8 cellular contexts compared by ENCODE assay signal in the genomic region with DNA sequence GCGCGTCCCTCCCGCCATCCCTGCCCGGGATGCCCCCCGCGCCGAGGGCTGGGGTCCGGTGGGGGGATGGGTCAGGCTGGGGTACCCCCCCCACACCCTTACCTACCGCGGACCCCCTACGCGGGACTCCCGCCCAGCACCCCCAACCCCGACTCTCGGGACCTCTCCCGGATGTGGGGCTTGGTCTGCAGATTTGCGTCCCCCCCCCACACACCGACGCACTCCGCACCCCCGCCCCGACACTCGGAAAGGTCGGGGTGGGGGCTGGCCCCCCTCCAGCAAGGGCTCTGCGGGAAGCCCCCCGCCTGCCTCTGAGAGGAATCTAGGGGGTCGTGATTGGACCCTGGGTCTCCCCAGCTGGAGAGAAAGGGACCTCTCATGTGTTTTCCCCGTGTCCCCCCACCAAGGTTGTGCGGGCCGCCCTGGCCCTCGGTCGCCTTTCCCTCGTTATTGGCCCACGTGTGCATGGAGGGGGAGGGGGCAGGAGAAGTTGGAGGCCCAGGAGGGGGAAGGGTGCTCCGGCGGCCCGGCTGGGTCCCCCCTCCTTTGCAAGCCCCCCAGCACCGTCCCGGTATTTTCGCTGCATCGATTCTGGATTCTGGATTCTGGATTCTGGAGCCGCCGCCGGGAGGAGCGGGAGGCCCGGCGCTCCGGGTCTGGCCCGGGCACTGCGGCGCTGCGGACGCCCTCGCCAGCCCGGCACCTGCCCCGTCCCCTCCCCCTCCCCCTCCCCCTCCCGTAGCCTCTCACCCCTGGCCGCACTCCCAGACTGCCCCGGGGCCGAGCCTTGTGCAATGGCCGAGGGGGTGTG. TPM values are rescaled to one million over a fixed set of nuclear protein-coding genes. Genes with fewer than 3 reads are reported as not detected.
DNase-seq lines count a peak whose midpoint lies in the region; ATAC-seq lines count a peak whose summit lies in the region.

No MANE protein-coding gene starts in this region.

- H3K9me3 ChIP-seq in mononuclear cell (ENCODE audit: low read depth, low read length): no peaks in the 10 kb centered on the region
- no peaks in the 10 kb centered on the region for H3K9me3 ChIP-seq in aorta (ENCODE audit: control insufficient read depth, low read length)
- no peaks in the 10 kb centered on the region for H3K9me3 ChIP-seq in Karpas-422 (ENCODE audit: low read length)

- 1% methylated on average over 28 to 61 of the region's 61 CpGs for WGBS in aorta, 2 donors

- H4K20me1 ChIP-seq in Karpas-422 (ENCODE audit: insufficient read depth, low read depth, low read length): peaks cover 55% of the 10 kb centered on the region; the same call in 1 of the 2 replicates

- peak; percentile 55 for DNase-seq in stimulated activated CD4-positive, alpha-beta T cell treated with anti-CD3 and anti-CD28 coated beads, Interleukin-15, amount 100 ng/mL, for 24 hours
- no peak for DNase-seq in stimulated activated CD4-positive, alpha-beta T cell treated with anti-CD3 and anti-CD28 coated beads, Interleukin-2, amount 100 ng/mL, for 48 hours
- DNase-seq in RPMI8226: peak; percentile 77
- peak; percentile 63 for DNase-seq in ecto neural progenitor cell (ENCODE audit: low spot score)
- peak; percentile 77 to 85 for DNase-seq in aorta
- DNase-seq in Karpas-422: no peak

- ATAC-seq in aorta (ENCODE audit: low FRiP score) (peak; percentile 39), HG02870 (IDR thresholded peaks at IDR 0.05; ENCODE audit: unreplicated experiment) (no peak)

- H3K4me3 ChIP-seq in mononuclear cell (ENCODE audit: low read length) (peak overlapping the region; percentile 50), aorta (ENCODE audit: low read length in 2 of 2) (peak overlapping the region; percentile 92 to 96), Karpas-422 (ENCODE audit: low read length) (no peak overlapping the region)

- no peak overlapping the region for H3K9ac ChIP-seq in Karpas-422 (ENCODE audit: low read length)

- H3K36me3 ChIP-seq in aorta (ENCODE audit: control insufficient read depth in 1 of 2, insufficient read depth in 2 of 2, low read length in 1 of 2): no peaks in the 10 kb centered on the region
- H3K36me3 ChIP-seq in Karpas-422 (ENCODE audit: insufficient read depth, low read length): no peaks in the 10 kb centered on the region

- no peak overlapping the region for H2AFZ ChIP-seq in Karpas-422 (ENCODE audit: low read length)

- H3K9me2 ChIP-seq in Karpas-422 (replicated peaks; ENCODE audit: insufficient read depth, low read length): no peaks in the 10 kb centered on the region

- H3K27ac ChIP-seq in aorta (ENCODE audit: low read depth in 1 of 2, low read length in 2 of 2) (peak overlapping the region; percentile 60 to 81), Karpas-422 (ENCODE audit: low read length) (no peak overlapping the region)

- intact Hi-C loops in aorta (cut with DNase I): loop anchor here (2.0 to 5.0 kb wide), 2 partner anchors 35 to 36 kb away; no protein-coding TSS in a partner anchor

- H3K27me3 ChIP-seq in mononuclear cell (ENCODE audit: insufficient read depth, low read length): no peaks in the 10 kb centered on the region
- no peaks in the 10 kb centered on the region for H3K27me3 ChIP-seq in aorta (ENCODE audit: control insufficient read depth in 1 of 2, insufficient read depth in 2 of 2, low read length in 1 of 2)
- no peaks in the 10 kb centered on the region for H3K27me3 ChIP-seq in Karpas-422 (ENCODE audit: low read length)

- no peak overlapping the region for H3K4me2 ChIP-seq in Karpas-422 (ENCODE audit: low read depth, low read length, poor library complexity, severe bottlenecking)

- H3K4me1 ChIP-seq in mononuclear cell (ENCODE audit: insufficient read depth, low read length) (peaks cover 51% of the 10 kb centered on the region), aorta (ENCODE audit: control insufficient read depth in 1 of 2, insufficient read depth in 2 of 2, low read length in 2 of 2) (no peaks in the 10 kb centered on the region), Karpas-422 (ENCODE audit: low read length) (no peaks in the 10 kb centered on the region)

- no peaks in the 10 kb centered on the region for H3K79me2 ChIP-seq in Karpas-422 (ENCODE audit: low read length)

RNA-seq across cellular contexts. Expression of a gene that starts 0.6 kb away (rescaled TPM):
- total RNA-seq in mononuclear cell: 17.3 TPM
- total RNA-seq in aorta: 100 to 1,000 TPM; 175 to 188 TPM
- 10 to 100 TPM; 37.5 to 37.7 TPM for polyA plus RNA-seq in aorta
- total RNA-seq in Karpas-422 (2014; rRNA removed; shearing (Covaris generic); ENCODE audit: low replicate concordance): 0.82 and 4.4 TPM in 2 replicates

Comparison
In these comparisons a context has a peak if more than half of its experiments do, and no peak if none do; other contexts are left out.
1. DNase-seq: peak in stimulated activated CD4-positive, alpha-beta T cell treated with anti-CD3 and anti-CD28 coated beads, Interleukin-15, amount 100 ng/mL, for 24 hours (single experiment), RPMI8226 (single experiment), ecto neural progenitor cell (single experiment) and aorta (2 of 2); none in stimulated activated CD4-positive, alpha-beta T cell treated with anti-CD3 and anti-CD28 coated beads, Interleukin-2, amount 100 ng/mL, for 48 hours (0 of 2) and Karpas-422 (single experiment).